ENCODE assay signal across 8 cellular contexts in the genomic region with DNA sequence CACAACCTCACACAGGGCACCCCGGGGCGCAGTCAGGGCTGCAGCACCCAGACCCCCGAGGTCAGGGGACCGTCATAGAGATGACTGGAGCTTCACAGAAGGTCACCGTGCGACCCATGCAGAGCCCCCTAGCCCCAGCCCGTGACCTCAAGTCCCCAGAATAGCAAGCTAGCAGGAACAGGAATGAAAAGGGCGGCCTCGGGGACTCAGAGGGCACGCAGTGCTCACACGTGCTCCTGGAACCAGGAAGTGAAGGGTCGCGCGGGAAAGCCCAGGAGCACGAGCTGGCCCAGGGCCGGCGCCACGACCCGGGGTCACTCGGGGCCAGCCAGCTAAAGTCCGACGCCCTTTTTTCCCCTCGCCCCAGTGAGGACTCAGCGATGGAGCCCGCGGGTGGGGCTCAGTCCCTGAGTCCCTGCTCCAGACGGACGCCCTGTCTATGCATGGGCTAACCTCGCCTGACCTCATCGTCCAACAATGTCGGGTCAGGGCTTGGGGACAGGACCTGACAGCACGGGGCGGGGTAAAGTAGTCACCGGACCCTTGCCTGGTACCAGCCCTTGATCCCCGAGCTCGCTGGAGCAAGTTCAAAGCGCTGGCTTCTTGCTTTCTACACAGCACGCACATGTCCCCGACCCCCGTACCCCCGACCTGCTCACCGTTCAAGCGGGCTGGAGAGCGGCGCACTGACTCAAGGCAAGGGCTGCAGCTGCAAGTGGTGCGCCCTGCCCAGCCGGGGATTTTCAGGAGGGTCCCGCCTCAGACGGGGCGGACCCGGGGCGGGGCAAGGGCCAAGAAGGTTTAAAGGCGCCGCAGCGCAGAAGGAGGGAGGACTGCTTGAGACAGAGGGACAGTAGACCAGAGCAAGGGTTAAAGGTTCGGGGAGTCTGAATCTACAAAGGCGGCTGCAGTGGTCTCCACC. TPM values are rescaled to one million over a fixed set of nuclear protein-coding genes. Genes with fewer than 3 reads are reported as not detected.
DNase-seq lines count a peak whose midpoint lies in the region; ATAC-seq and TF ChIP-seq lines count a peak whose summit lies in the region.

A gene (minus strand): TSS at position 717 of the 922 bp plus-strand sequence. CDS start 4,998 bp downstream, outside the sequence.

- peaks cover 65% of the 10 kb centered on the region for H3K79me2 ChIP-seq in Loucy (ENCODE audit: insufficient read depth, low read length)

- no peak for TF ChIP-seq CTCF in Loucy (conservative IDR thresholded peaks at IDR 0.05; ENCODE audit: low read length)
- TF ChIP-seq CTCF in right atrium auricular region (IDR thresholded peaks at IDR 0.05), result no peak

- H3K4me2 ChIP-seq in Loucy (ENCODE audit: low read depth, low read length, poor library complexity, severe bottlenecking), result peak within 1 kb of the TSS; percentile 99

- peak within 1 kb of the TSS; percentile 96 for H3K9ac ChIP-seq in Loucy (ENCODE audit: low read depth, low read length, poor library complexity, severe bottlenecking)

- no peaks in the 10 kb centered on the region for H3K9me2 ChIP-seq in Loucy (replicated peaks; ENCODE audit: low read depth, low read length)

- H3K9me3 ChIP-seq in Loucy (ENCODE audit: insufficient read depth, low read depth, low read length) (no peaks in the 10 kb centered on the region), right atrium auricular region (no peaks in the 10 kb centered on the region), aorta (ENCODE audit: control insufficient read depth, low read length) (no peaks in the 10 kb centered on the region)

- 0% methylated on average over 57 of the region's 57 CpGs for WGBS in aorta, 2 donors

- ATAC-seq in aorta (ENCODE audit: low FRiP score), result peak; percentile 88

- H3K36me3 ChIP-seq in H7 (replicated peaks; ENCODE audit: control insufficient read depth, insufficient read depth, low read length), result peaks cover 6% of the 10 kb centered on the region
- H3K36me3 ChIP-seq in Loucy (ENCODE audit: insufficient read depth, low read length), result peaks cover 11% of the 10 kb centered on the region; the same call in 1 of the 2 replicates
- H3K36me3 ChIP-seq in right atrium auricular region, result peaks cover 4% of the 10 kb centered on the region
- H3K36me3 ChIP-seq in aorta (ENCODE audit: control insufficient read depth in 1 of 2, insufficient read depth in 2 of 2, low read length in 1 of 2), result no peaks in the 10 kb centered on the region

- no peaks in the 10 kb centered on the region for H3F3A ChIP-seq in Loucy (ENCODE audit: low read depth)

- H2AFZ ChIP-seq in Loucy (ENCODE audit: low read length), result peak within 1 kb of the TSS; percentile 77

- H4K20me1 ChIP-seq in Loucy (ENCODE audit: insufficient read depth, low read length, poor library complexity, severe bottlenecking), result peaks cover 51% of the 10 kb centered on the region

- intact Hi-C loops in aorta (cut with DNase I), result loop anchor here in 1 of 2 donors (2.0 to 10.0 kb wide), 3 partner anchors 70 to 290 kb away; a partner anchor contains a TSS

- peaks cover 8% of the 10 kb centered on the region for H3K27me3 ChIP-seq in H7 (ENCODE audit: control insufficient read depth, insufficient read depth, low read length)
- peaks cover 8% of the 10 kb centered on the region for H3K27me3 ChIP-seq in Loucy (ENCODE audit: insufficient read depth, low read length, poor library complexity, severe bottlenecking)
- H3K27me3 ChIP-seq in right atrium auricular region, result no peaks in the 10 kb centered on the region
- no peaks in the 10 kb centered on the region for H3K27me3 ChIP-seq in aorta (ENCODE audit: control insufficient read depth in 1 of 2, insufficient read depth in 2 of 2, low read length in 1 of 2)

- H3K27ac ChIP-seq in angular gyrus (ENCODE audit: low read depth, low read length) (peak within 1 kb of the TSS; percentile 67), right atrium auricular region (peak within 1 kb of the TSS; percentile 98 to 99), aorta (ENCODE audit: low read depth in 1 of 2, low read length in 2 of 2) (peak within 1 kb of the TSS; percentile 88 to 95)

- H3K4me3 ChIP-seq in H7 (ENCODE audit: insufficient read depth, low read depth, low read length) (peak within 1 kb of the TSS; percentile 90), Loucy (ENCODE audit: low read length, poor library complexity, severe bottlenecking) (peak within 1 kb of the TSS; percentile 91), right atrium auricular region (peak within 1 kb of the TSS; percentile 82 to 87), aorta (ENCODE audit: low read length in 2 of 2) (peak within 1 kb of the TSS; percentile 66 to 86)

- peaks cover 41% of the 10 kb centered on the region for H3K4me1 ChIP-seq in Loucy (ENCODE audit: insufficient read depth, low read length, poor library complexity, severe bottlenecking)
- H3K4me1 ChIP-seq in right atrium auricular region, result peaks cover 0 to 52% of the 10 kb centered on the region in 2 donors
- no peaks in the 10 kb centered on the region for H3K4me1 ChIP-seq in aorta (ENCODE audit: control insufficient read depth in 1 of 2, insufficient read depth in 2 of 2, low read length in 2 of 2)

- DNase-seq in GM03348 (ENCODE audit: low spot score), result peak; percentile 97
- peak; percentile 98 for DNase-seq in H7
- DNase-seq in T-helper 2 cell, result peak; percentile 73 to 91 (median 84)
- peak; percentile 94 for DNase-seq in right atrium auricular region (ENCODE audit: low spot score)
- peak; percentile 78 for DNase-seq in renal cortical epithelial cell (ENCODE audit: low read depth)
- peak; percentile 96 to 98 for DNase-seq in aorta

RNA-seq across cellular contexts. Expression of the gene that starts here (rescaled TPM):
- 242 and 387 TPM in 2 replicates for total RNA-seq in H7 (2014; rRNA removed; shearing (Covaris generic))
- 100 to 1,000 TPM; 124 to 235 TPM for total RNA-seq in right atrium auricular region
- total RNA-seq in renal cortical epithelial cell, result 526 and 548 TPM in 2 replicates
- total RNA-seq in aorta, result 100 to 1,000 TPM; 316 to 350 TPM
- 100 to 1,000 TPM; 349 to 383 TPM for polyA plus RNA-seq in aorta

Comparison
In these comparisons a context has a peak if more than half of its experiments do, and no peak if none do; other contexts are left out.
1. Peak in every context shown above with its lines: DNase-seq, ATAC-seq, H3K4me3 ChIP-seq and H3K27ac ChIP-seq.